In the genomic region with DNA sequence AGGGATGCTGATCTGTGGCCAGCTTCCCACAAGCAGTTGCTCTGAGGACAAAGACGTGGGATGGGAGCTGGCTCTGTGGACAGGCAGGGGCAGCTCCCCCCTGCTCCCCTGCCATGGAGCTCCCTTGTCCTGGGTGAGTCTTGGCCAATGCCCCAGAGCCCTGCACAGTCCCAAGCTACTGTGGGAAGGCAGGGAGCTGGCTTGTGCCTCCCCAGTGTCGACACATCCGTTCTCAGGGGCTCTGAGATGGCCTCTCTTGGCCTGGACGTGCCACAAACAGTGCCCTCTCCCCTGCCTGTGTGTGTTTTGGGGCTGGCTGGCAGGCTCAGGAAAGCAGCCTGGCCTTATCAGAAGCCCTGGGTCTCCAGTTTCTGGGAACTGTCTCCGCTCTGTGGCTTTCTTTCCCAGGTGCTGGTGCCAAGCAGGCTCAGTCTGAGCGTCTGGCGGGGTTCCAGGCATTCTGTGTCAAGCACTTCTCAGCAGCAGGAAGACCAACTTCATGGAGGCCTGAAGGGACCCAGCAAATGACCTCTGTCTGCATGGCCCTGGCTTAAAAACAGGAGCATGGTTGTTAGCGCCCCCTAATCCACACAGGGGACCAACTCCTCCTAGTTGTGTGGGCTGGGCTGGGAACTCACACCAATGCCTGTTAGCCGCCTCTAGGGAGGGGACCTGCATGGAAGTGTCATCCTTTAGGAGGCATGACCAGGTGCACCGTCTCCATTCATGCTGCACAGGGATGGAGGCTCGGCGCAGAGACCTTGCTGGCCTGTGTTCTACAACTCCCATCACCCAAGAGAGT, we compare ENCODE assay signal across 9 cellular contexts.
DNase-seq lines count a peak whose midpoint lies in the region; ATAC-seq, FAIRE-seq and TF ChIP-seq lines count a peak whose summit lies in the region.
"Had no signal": no experiment of that assay in that cellular context is flagged by ENCODE, and none has a peak within 500 bp of the region (broad histone marks: within the 10 kb centered on the region; RNA-seq: fewer than 3 reads in every experiment).

No MANE protein-coding gene starts in this region.

- WGBS in H1 (ENCODE audit: extremely low coverage in 1 of 2, insufficient coverage in 1 of 2, insufficient read length in 1 of 2, insufficient replicate concordance in 2 of 2, low coverage in 1 of 2, low lambda C conversion rate in 2 of 2, missing lambda C conversion rate in 1 of 2), 2 experiments: 92% methylated on average over 12 of the region's 12 CpGs; no CpG with 5 or more reads in 1 of the 2 experiments
- WGBS in aorta, 2 donors: 33 to 36% methylated on average over 12 of the region's 12 CpGs

- no peak for TF ChIP-seq EP300 in H1 (IDR thresholded peaks at IDR 0.05; ENCODE audit: borderline replicate concordance in 1 of 2, low read depth in 2 of 2, low read length in 2 of 2)

- peak overlapping the region; percentile 34 for H2BK120ac ChIP-seq in H1 (replicated peaks; ENCODE audit: low read depth, low read length)

- peak; percentile 5 for DNase-seq in activated CD4-positive, alpha-beta memory T cell treated with anti-CD3 and anti-CD28 coated beads for 36 hours
- no peak for DNase-seq in activated CD4-positive, alpha-beta memory T cell treated with anti-CD3 and anti-CD28 coated beads, Interleukin-2, amount 10 ng/mL, durations not matched to agents 7 days and 5 days
- no peak for DNase-seq in H1 (ENCODE audit: low read depth in 1 of 2, low spot score in 2 of 2)
- peak; percentile 77 for DNase-seq in midbrain (lab: John Stamatoyannopoulos, UW)
- DNase-seq in aorta: peak; percentile 91 to 94
- DNase-seq in activated CD4-positive, CD25-positive, alpha-beta regulatory T cell treated with anti-CD3 and anti-CD28 coated beads, Interleukin-2, amount 50 U/mL, for 72 hours: no peak

- H3K36me3 ChIP-seq in H1 (ENCODE audit: control insufficient read depth in 2 of 4, insufficient read depth in 4 of 4, low read length in 3 of 4) (no peaks in the 10 kb centered on the region), aorta (ENCODE audit: control insufficient read depth in 1 of 2, insufficient read depth in 2 of 2, low read length in 1 of 2) (no peaks in the 10 kb centered on the region)

- H3K18ac ChIP-seq in H1 (ENCODE audit: extremely low read depth, low read length): no peak overlapping the region

- H3K79me2 ChIP-seq in H1 (ENCODE audit: control insufficient read depth in 1 of 2, insufficient read depth in 2 of 2, low read length in 2 of 2): no peaks in the 10 kb centered on the region

- H2BK20ac ChIP-seq in H1 (ENCODE audit: low read length): peak overlapping the region; percentile 2; the same call in 1 of the 2 replicates

- no peak overlapping the region for H3K27ac ChIP-seq in H1 (ENCODE audit: low read depth, low read length)
- H3K27ac ChIP-seq in aorta (ENCODE audit: low read depth in 1 of 2, low read length in 2 of 2): peak overlapping the region in 1 of 2 donors; percentile 30
- H3K27ac ChIP-seq: PC-9 had no signal

- peaks cover 8% of the 10 kb centered on the region for H3K4me1 Mint-ChIP-seq in activated CD4-positive, alpha-beta memory T cell treated with anti-CD3 and anti-CD28 coated beads for 36 hours (ENCODE audit: low read depth)
- peaks cover 5% of the 10 kb centered on the region for H3K4me1 Mint-ChIP-seq in activated CD4-positive, alpha-beta memory T cell treated with anti-CD3 and anti-CD28 coated beads, Interleukin-2, amount 10 ng/mL, durations not matched to agents 7 days and 5 days

- no peak overlapping the region for H3K56ac ChIP-seq in H1 (replicated peaks; ENCODE audit: insufficient read length, low read depth, low read length)

- peak; percentile 24 to 37; a peak in 2 of 4 replicates for TF ChIP-seq RAD21 in H1 (IDR thresholded peaks at IDR 0.05 in 1 of 2, conservative IDR thresholded peaks at IDR 0.05 in 1 of 2; ENCODE audit: low read depth in 2 of 2, low read length in 2 of 2)

- H3K9ac ChIP-seq in H1 (replicated peaks in 1 of 4; ENCODE audit: extremely low read depth in 1 of 4, low read depth in 3 of 4, low read length in 3 of 4): no peak overlapping the region

- H3K9me3 Mint-ChIP-seq in activated CD4-positive, alpha-beta memory T cell treated with anti-CD3 and anti-CD28 coated beads for 36 hours: no peaks in the 10 kb centered on the region
- H3K9me3 Mint-ChIP-seq in activated CD4-positive, alpha-beta memory T cell treated with anti-CD3 and anti-CD28 coated beads, Interleukin-2, amount 10 ng/mL, durations not matched to agents 7 days and 5 days: no peaks in the 10 kb centered on the region

- H4K91ac ChIP-seq in H1 (replicated peaks; ENCODE audit: insufficient read length, low read length): peak overlapping the region; percentile 29

- peak overlapping the region; percentile 91 for H2BK12ac ChIP-seq in H1 (ENCODE audit: low read depth, low read length)

- H3K4me1 ChIP-seq in H1 (replicated peaks in 1 of 4; ENCODE audit: control insufficient read depth in 3 of 4, insufficient read depth in 4 of 4, low read length in 3 of 4) (peaks cover under 1 to 13% (median 7%) of the 10 kb centered on the region in 4 experiments; a peak in 6 of 7 replicates), aorta (ENCODE audit: control insufficient read depth in 1 of 2, insufficient read depth in 2 of 2, low read length in 2 of 2) (peaks cover 0 to 3% of the 10 kb centered on the region in 2 donors)

- peak overlapping the region; percentile 1; the same call in 1 of the 2 replicates for H2BK5ac ChIP-seq in H1 (ENCODE audit: low read depth, low read length)

- no peak overlapping the region for H3K14ac ChIP-seq in H1 (ENCODE audit: insufficient read length)

- H3K4ac ChIP-seq in H1 (replicated peaks; ENCODE audit: insufficient read length, low read depth, low read length): peak overlapping the region; percentile 79

- H3K27ac Mint-ChIP-seq in activated CD4-positive, alpha-beta memory T cell treated with anti-CD3 and anti-CD28 coated beads for 36 hours: no peak overlapping the region
- H3K27ac Mint-ChIP-seq in activated CD4-positive, alpha-beta memory T cell treated with anti-CD3 and anti-CD28 coated beads, Interleukin-2, amount 10 ng/mL, durations not matched to agents 7 days and 5 days: no peak overlapping the region

- H4K20me1 ChIP-seq in H1 (replicated peaks in 1 of 2; ENCODE audit: control insufficient read depth in 1 of 2, insufficient read depth in 2 of 2, low read length in 2 of 2): no peaks in the 10 kb centered on the region

- POLR2A ChIA-PET in activated CD4-positive, alpha-beta memory T cell treated with anti-CD3 and anti-CD28 coated beads for 36 hours (lab: Charles Lee): no interaction called here
- POLR2A ChIA-PET in activated CD4-positive, alpha-beta memory T cell treated with anti-CD3 and anti-CD28 coated beads, Interleukin-2, amount 10 ng/mL, durations not matched to agents 7 days and 5 days (lab: Charles Lee): no interaction called here
- POLR2A ChIA-PET in H1 (lab: Charles Lee; ENCODE audit: partially characterized antibody): interaction anchor here (0.9 to 1.7 kb wide), 3 partner anchors 8 to 367 kb away, joined by 3 to 4 read pairs (median 4); no protein-coding TSS in a partner anchor

- H3K23ac ChIP-seq in H1 (ENCODE audit: insufficient read length): no peak overlapping the region

- H3K27me3 Mint-ChIP-seq in activated CD4-positive, alpha-beta memory T cell treated with anti-CD3 and anti-CD28 coated beads for 36 hours: peaks cover 9% of the 10 kb centered on the region
- peaks cover 12% of the 10 kb centered on the region for H3K27me3 Mint-ChIP-seq in activated CD4-positive, alpha-beta memory T cell treated with anti-CD3 and anti-CD28 coated beads, Interleukin-2, amount 10 ng/mL, durations not matched to agents 7 days and 5 days

- H3K27me3 ChIP-seq in H1 (replicated peaks in 1 of 4; ENCODE audit: control insufficient read depth in 3 of 4, extremely low read depth in 1 of 4, insufficient read depth in 3 of 4, low read length in 3 of 4) (peaks cover 0 to 2% (median 0%) of the 10 kb centered on the region in 4 experiments; a peak in 1 of 7 replicates), aorta (ENCODE audit: control insufficient read depth in 1 of 2, insufficient read depth in 2 of 2, low read length in 1 of 2) (no peaks in the 10 kb centered on the region)

- TF ChIP-seq CTCF in H1 (IDR thresholded peaks at IDR 0.05; ENCODE audit: control extremely low read depth in 1 of 3, insufficient read depth in 1 of 3, low read depth in 1 of 3, low read length in 3 of 3): peak; percentile 30 to 46 (median 44)

- H4K8ac ChIP-seq in H1 (ENCODE audit: extremely low read depth, insufficient read depth, low read length): no peak overlapping the region; the same call in 1 of the 2 replicates

- no peak overlapping the region for H4K5ac ChIP-seq in H1 (ENCODE audit: insufficient read length, low read depth, low read length)

- FAIRE-seq in H1 (lab: Jason Lieb, UNC): no peak

- peak overlapping the region; percentile 51; the same call in 1 of the 2 replicates for H2BK15ac ChIP-seq in H1 (ENCODE audit: low read length)

- H3K23me2 ChIP-seq in H1 (ENCODE audit: low read depth, low read length): peaks cover 4% of the 10 kb centered on the region; the same call in 1 of the 2 replicates

- peak; percentile 82 for ATAC-seq in aorta (ENCODE audit: low FRiP score)
- no peak for ATAC-seq in HG03175 (IDR thresholded peaks at IDR 0.05; ENCODE audit: unreplicated experiment)
- ATAC-seq in GM19397 (IDR thresholded peaks at IDR 0.05; ENCODE audit: unreplicated experiment): no peak

- no peaks in the 10 kb centered on the region for H3K36me3 Mint-ChIP-seq in activated CD4-positive, alpha-beta memory T cell treated with anti-CD3 and anti-CD28 coated beads for 36 hours
- H3K36me3 Mint-ChIP-seq in activated CD4-positive, alpha-beta memory T cell treated with anti-CD3 and anti-CD28 coated beads, Interleukin-2, amount 10 ng/mL, durations not matched to agents 7 days and 5 days (ENCODE audit: low read depth): no peaks in the 10 kb centered on the region

- TF ChIP-seq POLR2A in H1 (IDR thresholded peaks at IDR 0.05; ENCODE audit: control extremely low read depth in 1 of 2, low read depth in 2 of 2, low read length in 2 of 2): no peak

- CTCF ChIA-PET in activated CD4-positive, alpha-beta memory T cell treated with anti-CD3 and anti-CD28 coated beads for 36 hours (lab: Charles Lee): interaction anchor here (1.1 kb wide), 1 partner anchor 18 kb away, joined by 4 read pairs; no protein-coding TSS in a partner anchor
- CTCF ChIA-PET in activated CD4-positive, alpha-beta memory T cell treated with anti-CD3 and anti-CD28 coated beads, Interleukin-2, amount 10 ng/mL, durations not matched to agents 7 days and 5 days (lab: Charles Lee): no interaction called here
- CTCF ChIA-PET in H1 (lab: Charles Lee; ENCODE audit: partially characterized antibody): interaction anchor here (0.8 to 2.5 kb wide), 9 partner anchors 10 to 164 kb away, joined by 3 to 11 read pairs (median 4); no protein-coding TSS in a partner anchor

- intact Hi-C loops in activated CD4-positive, alpha-beta memory T cell treated with anti-CD3 and anti-CD28 coated beads for 36 hours (cut with micrococcal nuclease): no loop called here
- intact Hi-C loops in aorta (cut with DNase I): loop anchor here in 1 of 2 donors (5.0 kb wide), 2 partner anchors 77 to 107 kb away; no protein-coding TSS in a partner anchor

- no peak overlapping the region for H3K4me3 ChIP-seq in H1 (ENCODE audit: extremely low read depth in 1 of 4, insufficient read depth in 2 of 4, low read depth in 3 of 4, low read length in 4 of 4)
- no peak overlapping the region for H3K4me3 ChIP-seq in aorta (ENCODE audit: low read length in 2 of 2)
- H3K4me3 ChIP-seq: PC-9 had no signal

- H3K4me2 ChIP-seq in H1 (ENCODE audit: insufficient read depth in 1 of 2, low read depth in 2 of 2, low read length in 2 of 2): no peak overlapping the region
- H3K4me2 ChIP-seq: PC-9 had no signal

- no peaks in the 10 kb centered on the region for H3K79me1 ChIP-seq in H1 (ENCODE audit: low read depth, low read length)

- no peak overlapping the region for H2AK5ac ChIP-seq in H1 (ENCODE audit: low read depth, low read length)

- H3K9me3 ChIP-seq in H1 (ENCODE audit: insufficient read depth in 2 of 2, low read depth in 1 of 2, low read length in 1 of 2) (no peaks in the 10 kb centered on the region), aorta (ENCODE audit: control insufficient read depth, low read length) (no peaks in the 10 kb centered on the region)

- no peak overlapping the region for H3K4me3 Mint-ChIP-seq in activated CD4-positive, alpha-beta memory T cell treated with anti-CD3 and anti-CD28 coated beads for 36 hours
- no peak overlapping the region for H3K4me3 Mint-ChIP-seq in activated CD4-positive, alpha-beta memory T cell treated with anti-CD3 and anti-CD28 coated beads, Interleukin-2, amount 10 ng/mL, durations not matched to agents 7 days and 5 days

- H2AFZ ChIP-seq in H1 (ENCODE audit: low read length): no peak overlapping the region
- H2AFZ ChIP-seq: PC-9 had no signal

Comparison
In these comparisons a context has a peak if more than half of its experiments do, and no peak if none do; other contexts are left out.
1. DNase-seq: peak in activated CD4-positive, alpha-beta memory T cell treated with anti-CD3 and anti-CD28 coated beads for 36 hours (single experiment), midbrain (single experiment) and aorta (2 of 2); none in activated CD4-positive, alpha-beta memory T cell treated with anti-CD3 and anti-CD28 coated beads, Interleukin-2, amount 10 ng/mL, durations not matched to agents 7 days and 5 days (single experiment), H1 (0 of 2) and activated CD4-positive, CD25-positive, alpha-beta regulatory T cell treated with anti-CD3 and anti-CD28 coated beads, Interleukin-2, amount 50 U/mL, for 72 hours (single experiment).